26 cellular contexts compared by ENCODE assay signal in genomic region chr6:152916035-152916434, GRCh38.
DNase-seq lines count a peak whose midpoint lies in the region; ATAC-seq, FAIRE-seq and TF ChIP-seq lines count a peak whose summit lies in the region.
"Had no signal": no experiment of that assay in that cellular context is flagged by ENCODE, and none has a peak within 500 bp of the region (broad histone marks: within the 10 kb centered on the region; RNA-seq: fewer than 3 reads in every experiment).

No MANE protein-coding gene starts in this region.

- intact Hi-C loops in naive thymus-derived CD4-positive, alpha-beta T cell (cut with micrococcal nuclease) = no loop called here
- intact Hi-C loops in posterior vena cava (cut with DNase I) = no loop called here

- peak; percentile 73 for DNase-seq in bronchial epithelial cell (ENCODE audit: low read depth)
- DNase-seq in T-helper 2 cell = no peak
- DNase-seq in naive thymus-derived CD4-positive, alpha-beta T cell = no peak
- no peak for DNase-seq in posterior vena cava (ENCODE audit: low spot score)
- DNase-seq: 8988T; ACHN; BE2C; C1 segment of cervical spinal cord; CD4-positive, alpha-beta memory T cell; CD4-positive, CD25-positive, alpha-beta regulatory T cell; CD8-positive, alpha-beta memory T cell; COR-L47; DMS 273 treated with DMSO at 0.1 percent for 48 hours; DMS153; DMS53; DMS79; DND-41; EL; GF-D8 had no signal

- H3K27ac Mint-ChIP-seq in naive thymus-derived CD4-positive, alpha-beta T cell = no peak overlapping the region
- H3K27ac Mint-ChIP-seq: CD14-positive monocyte; CD4-positive, alpha-beta memory T cell; CD4-positive, CD25-positive, alpha-beta regulatory T cell; CD8-positive, alpha-beta memory T cell had no signal

- FAIRE-seq in bronchial epithelial cell (lab: Jason Lieb, UNC) = no peak
- FAIRE-seq: A204.1, G401.6, GM12891, GM19239 had no signal

- CTCF ChIA-PET in naive thymus-derived CD4-positive, alpha-beta T cell (lab: Charles Lee) = no interaction called here

- H3K36me3 Mint-ChIP-seq in naive thymus-derived CD4-positive, alpha-beta T cell = peaks cover 0 to 6% (median 0%) of the 10 kb centered on the region in 5 donors
- H3K36me3 Mint-ChIP-seq: CD14-positive monocyte; CD4-positive, CD25-positive, alpha-beta regulatory T cell; CD8-positive, alpha-beta memory T cell had no signal

- no peaks in the 10 kb centered on the region for H3K36me3 ChIP-seq in bronchial epithelial cell (ENCODE audit: control insufficient read depth, insufficient read depth, low read length)
- H3K36me3 ChIP-seq in naive thymus-derived CD4-positive, alpha-beta T cell (ENCODE audit: control insufficient read depth in 2 of 3, insufficient read depth in 3 of 3, low read length in 3 of 3) = no peaks in the 10 kb centered on the region
- H3K36me3 ChIP-seq: BE2C, BLaER1 had no signal

- no peak overlapping the region for H3K4me3 ChIP-seq in bronchial epithelial cell (ENCODE audit: low read depth, low read length)
- no peak overlapping the region for H3K4me3 ChIP-seq in naive thymus-derived CD4-positive, alpha-beta T cell (ENCODE audit: low read length)
- H3K4me3 ChIP-seq: BLaER1 had no signal

- H3K9me3 Mint-ChIP-seq in naive thymus-derived CD4-positive, alpha-beta T cell = peaks cover 0 to 26% (median 13%) of the 10 kb centered on the region in 11 donors

- peak; percentile 86 for ATAC-seq in esophagus mucosa
- no peak for ATAC-seq in naive thymus-derived CD4-positive, alpha-beta T cell

- TF ChIP-seq CTCF in bronchial epithelial cell (IDR thresholded peaks at IDR 0.05; ENCODE audit: insufficient read depth, low read length, severe bottlenecking) = no peak

- H3K4me3 Mint-ChIP-seq in naive thymus-derived CD4-positive, alpha-beta T cell = no peak overlapping the region
- H3K4me3 Mint-ChIP-seq: CD14-positive monocyte; CD4-positive, alpha-beta memory T cell; CD4-positive, CD25-positive, alpha-beta regulatory T cell; CD8-positive, alpha-beta memory T cell had no signal

- no peaks in the 10 kb centered on the region for H3K4me1 Mint-ChIP-seq in naive thymus-derived CD4-positive, alpha-beta T cell
- H3K4me1 Mint-ChIP-seq: CD14-positive monocyte; CD4-positive, alpha-beta memory T cell; CD4-positive, CD25-positive, alpha-beta regulatory T cell; CD8-positive, alpha-beta memory T cell had no signal

- peaks cover 0 to 60% (median 44%) of the 10 kb centered on the region in 5 donors for H3K27me3 Mint-ChIP-seq in naive thymus-derived CD4-positive, alpha-beta T cell
- H3K27me3 Mint-ChIP-seq: CD4-positive, CD25-positive, alpha-beta regulatory T cell had no signal

- H3K4me1 ChIP-seq in naive thymus-derived CD4-positive, alpha-beta T cell (ENCODE audit: control insufficient read depth in 2 of 2, insufficient read depth in 2 of 2, low read length in 2 of 2) = no peaks in the 10 kb centered on the region
- H3K4me1 ChIP-seq: BE2C, BLaER1 had no signal

- POLR2A ChIA-PET in naive thymus-derived CD4-positive, alpha-beta T cell (lab: Charles Lee) = no interaction called here

- H3K9me3 ChIP-seq in naive thymus-derived CD4-positive, alpha-beta T cell (ENCODE audit: control insufficient read depth in 2 of 3, low read length in 3 of 3) = peaks cover 0 to 3% (median 0%) of the 10 kb centered on the region in 3 experiments

- H3K27ac ChIP-seq in naive thymus-derived CD4-positive, alpha-beta T cell (ENCODE audit: low read depth, low read length) = no peak overlapping the region
- H3K27ac ChIP-seq: BLaER1 had no signal

- no peaks in the 10 kb centered on the region for H3K27me3 ChIP-seq in bronchial epithelial cell (ENCODE audit: control insufficient read depth, insufficient read depth, low read length)
- H3K27me3 ChIP-seq in naive thymus-derived CD4-positive, alpha-beta T cell (ENCODE audit: control insufficient read depth in 2 of 2, insufficient read depth in 2 of 2, low read length in 2 of 2) = no peaks in the 10 kb centered on the region
- H3K27me3 ChIP-seq: BE2C, BLaER1 had no signal
